Comparison of ENCODE assay signal across 9 cellular contexts in the genomic region with DNA sequence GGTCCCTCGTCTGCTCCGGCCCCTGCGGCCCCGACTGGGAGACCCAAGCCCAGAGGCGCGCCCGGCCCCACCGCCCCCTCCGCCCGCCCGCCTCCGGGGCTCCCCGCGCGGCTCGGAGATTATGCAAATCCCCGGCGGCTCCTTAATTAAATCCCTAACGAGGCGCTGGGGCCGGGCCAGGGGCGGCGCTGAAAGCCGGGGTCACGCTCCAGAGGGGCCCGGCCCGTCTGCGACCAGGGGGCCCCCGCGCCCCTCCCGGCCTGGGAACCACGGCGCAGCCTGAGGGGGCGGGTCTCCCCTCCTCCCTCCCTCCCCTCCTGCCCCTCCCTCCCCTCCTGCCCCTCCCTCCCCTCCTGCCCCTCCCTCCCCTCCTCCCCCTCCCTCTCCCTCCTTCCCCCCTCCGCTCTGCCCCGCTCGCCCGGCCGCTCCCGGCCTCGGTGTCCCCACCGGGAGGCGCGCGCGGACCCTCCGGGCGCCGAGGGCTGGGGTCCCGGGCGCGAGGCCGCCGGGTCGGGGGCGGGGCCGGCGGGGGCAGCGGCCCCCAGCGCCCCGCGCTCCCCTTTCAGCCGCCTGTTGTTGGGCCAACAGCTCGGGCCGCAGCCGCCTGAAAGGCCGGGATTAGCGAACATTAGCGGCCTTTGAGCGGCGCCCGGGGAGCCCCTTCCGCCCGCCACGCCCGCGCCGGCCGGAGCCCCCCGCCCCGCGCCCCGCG. TPM values are rescaled to one million over a fixed set of nuclear protein-coding genes. Genes with fewer than 3 reads are reported as not detected.
DNase-seq lines count a peak whose midpoint lies in the region; ATAC-seq and TF ChIP-seq lines count a peak whose summit lies in the region.
"Had no signal": no experiment of that assay in that cellular context is flagged by ENCODE, and none has a peak within 500 bp of the region (broad histone marks: within the 10 kb centered on the region; RNA-seq: fewer than 3 reads in every experiment).

No MANE protein-coding gene starts in this region.

- H3K36me3 ChIP-seq in kidney epithelial cell (ENCODE audit: control insufficient read depth, insufficient read depth, low read length) (no peaks in the 10 kb centered on the region), upper lobe of left lung (no peaks in the 10 kb centered on the region)

- TF ChIP-seq POLR2A in upper lobe of left lung (IDR thresholded peaks at IDR 0.05): peak in 1 of 4 donors; percentile 0

- ATAC-seq in upper lobe of left lung (ENCODE audit: low FRiP score in 2 of 2) (peak in 1 of 2 donors; percentile 10), HG02840 (IDR thresholded peaks at IDR 0.05; ENCODE audit: low FRiP score, unreplicated experiment) (no peak), omental fat pad (ENCODE audit: low FRiP score) (no peak)

- DNase-seq in NOMO-1 (lab: John Stamatoyannopoulos, UW; ENCODE audit: unreplicated experiment in 2 of 2): peak; percentile 10 to 27
- DNase-seq in NOMO-1 treated with DMSO at 0.1 percent for 48 hours (lab: John Stamatoyannopoulos, UW; ENCODE audit: unreplicated experiment): no peak
- DNase-seq in astrocyte of the hippocampus (ENCODE audit: low read depth, low spot score): peak; percentile 49
- DNase-seq in kidney epithelial cell (ENCODE audit: low read depth): no peak
- no peak for DNase-seq in upper lobe of left lung
- no peak for DNase-seq in SHP77 (lab: John Stamatoyannopoulos, UW)
- no peak for DNase-seq in omental fat pad (ENCODE audit: low spot score)
- DNase-seq: amniotic stem cell had no signal

- H3K27me3 ChIP-seq in kidney epithelial cell (ENCODE audit: control insufficient read depth, insufficient read depth, low read length) (peaks cover 32% of the 10 kb centered on the region), upper lobe of left lung (peaks cover 0 to 11% (median 1%) of the 10 kb centered on the region in 4 donors)

- H3K4me3 ChIP-seq in kidney epithelial cell (ENCODE audit: low read depth, low read length): peak overlapping the region; percentile 4
- peak overlapping the region in 3 of 4 donors; percentile 41 to 55 (median 49) for H3K4me3 ChIP-seq in upper lobe of left lung

- no peak for TF ChIP-seq EP300 in upper lobe of left lung (IDR thresholded peaks at IDR 0.05)

- 0% methylated on average over 13 of the region's 84 CpGs; no CpG with 5 or more reads in 1 of the 2 donors for WGBS in upper lobe of left lung, 2 donors

- H3K9me3 ChIP-seq in upper lobe of left lung: no peaks in the 10 kb centered on the region

- peaks cover 25 to 73% (median 55%) of the 10 kb centered on the region in 4 donors for H3K4me1 ChIP-seq in upper lobe of left lung

- TF ChIP-seq CTCF in kidney epithelial cell (IDR thresholded peaks at IDR 0.05; ENCODE audit: insufficient read depth, low read length, poor library complexity, severe bottlenecking): no peak
- TF ChIP-seq CTCF in upper lobe of left lung (IDR thresholded peaks at IDR 0.05): no peak
- no peak for TF ChIP-seq CTCF in omental fat pad (IDR thresholded peaks at IDR 0.05)

- H3K27ac ChIP-seq in upper lobe of left lung: peak overlapping the region; percentile 67 to 87 (median 74)

RNA-seq across cellular contexts. Expression of a gene that starts 25.9 kb away (rescaled TPM):
- total RNA-seq in kidney epithelial cell (2.1 and 3.2 TPM in 2 replicates), upper lobe of left lung (10 to 100 TPM; 18.5 to 92.2 (median 24.4) TPM), omental fat pad (1 to 10 TPM; 1.3 to 3.5 (median 2.6) TPM)

RNA-seq across cellular contexts. Expression of a gene that starts 45.9 kb away (rescaled TPM):
- total RNA-seq in kidney epithelial cell (13.9 and 15.3 TPM in 2 replicates), upper lobe of left lung (10 to 100 TPM in 5 of 6 donors, 1 to 10 TPM in 1; 8.9 to 47.4 (median 21.9) TPM), omental fat pad (10 to 100 TPM in 2 of 4 donors, 1 to 10 TPM in 2; 6.0 to 25.7 (median 10.0) TPM)

RNA-seq across cellular contexts. Expression of a gene that starts 46.1 kb away (rescaled TPM):
- total RNA-seq in kidney epithelial cell (63.5 and 66.1 TPM in 2 replicates), upper lobe of left lung (10 to 100 TPM; 38.9 to 99.1 (median 49.6) TPM), omental fat pad (10 to 100 TPM; 31.9 to 59.0 (median 43.5) TPM)

RNA-seq across cellular contexts. Expression of a gene that starts 55.1 kb away (rescaled TPM):
- total RNA-seq in kidney epithelial cell: 66.0 and 74.8 TPM in 2 replicates
- total RNA-seq in upper lobe of left lung: 10 to 100 TPM; 33.0 to 51.1 (median 38.0) TPM
- total RNA-seq in omental fat pad: 10 to 100 TPM; 33.3 to 58.4 (median 40.3) TPM

Comparison
In these comparisons a context has a peak if more than half of its experiments do, and no peak if none do; other contexts are left out.
1. DNase-seq: peak in NOMO-1 (2 of 2) and astrocyte of the hippocampus (single experiment); none in NOMO-1 treated with DMSO at 0.1 percent for 48 hours (single experiment), kidney epithelial cell (single experiment), upper lobe of left lung (0 of 2), SHP77 (0 of 2) and omental fat pad (single experiment).